1 cellular context compared by ENCODE assay signal in the genomic region with DNA sequence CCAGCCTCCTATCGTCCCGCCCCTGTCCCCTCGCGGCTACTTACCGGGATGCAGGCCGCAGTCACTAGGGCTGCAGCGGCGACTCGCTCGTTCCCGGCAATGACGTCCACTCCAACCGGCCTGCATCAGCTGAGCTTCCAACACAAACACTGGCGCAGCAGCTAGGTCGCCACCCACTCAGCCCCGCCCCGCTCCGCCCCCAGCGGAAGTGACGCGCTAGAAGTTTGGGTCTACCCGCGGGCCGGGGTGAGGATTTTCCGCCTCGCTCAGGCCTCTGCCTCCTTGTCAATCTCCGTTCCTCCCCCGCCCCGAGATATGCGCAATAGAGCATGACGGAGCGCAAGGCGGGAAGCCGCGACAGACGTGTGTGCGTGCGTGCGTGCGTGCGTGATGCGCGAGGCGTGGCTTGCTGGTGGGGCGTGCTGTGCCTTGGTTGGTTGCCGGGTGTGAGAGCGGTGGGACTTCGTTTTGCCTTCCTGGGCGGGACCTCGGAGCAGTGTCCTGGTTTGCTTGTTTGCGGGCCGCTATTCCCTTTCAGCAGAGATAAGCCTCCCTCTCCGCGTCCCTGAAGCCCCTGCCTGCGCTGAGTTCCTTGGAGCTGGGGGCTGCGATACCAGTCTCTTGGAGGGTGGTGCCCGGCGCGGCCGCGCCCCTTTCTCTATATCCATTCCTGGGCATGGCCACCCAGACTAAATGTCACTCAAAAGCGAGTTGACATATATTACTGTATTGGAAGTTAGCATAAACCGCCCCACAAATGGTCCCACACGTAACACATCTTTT.
TF ChIP-seq lines count a peak whose summit lies in the region.

TSS of gene PNPLA8 (minus strand) at position 151 of the 783 bp plus-strand sequence. CDS start 10,644 bp downstream, outside the sequence.

TF ChIP-seq in HEK293, 187 proteins besides CTCF, POLR2A, EP300 and RAD21 (continued from another document and continues in another):
- TF ChIP-seq ZNF473 (tag by site-specific recombination; IDR thresholded peaks at IDR 0.05) = no peak
- TF ChIP-seq ZNF596 (tag by site-specific recombination; IDR thresholded peaks at IDR 0.05) = no peak
- TF ChIP-seq, protein P1, sequence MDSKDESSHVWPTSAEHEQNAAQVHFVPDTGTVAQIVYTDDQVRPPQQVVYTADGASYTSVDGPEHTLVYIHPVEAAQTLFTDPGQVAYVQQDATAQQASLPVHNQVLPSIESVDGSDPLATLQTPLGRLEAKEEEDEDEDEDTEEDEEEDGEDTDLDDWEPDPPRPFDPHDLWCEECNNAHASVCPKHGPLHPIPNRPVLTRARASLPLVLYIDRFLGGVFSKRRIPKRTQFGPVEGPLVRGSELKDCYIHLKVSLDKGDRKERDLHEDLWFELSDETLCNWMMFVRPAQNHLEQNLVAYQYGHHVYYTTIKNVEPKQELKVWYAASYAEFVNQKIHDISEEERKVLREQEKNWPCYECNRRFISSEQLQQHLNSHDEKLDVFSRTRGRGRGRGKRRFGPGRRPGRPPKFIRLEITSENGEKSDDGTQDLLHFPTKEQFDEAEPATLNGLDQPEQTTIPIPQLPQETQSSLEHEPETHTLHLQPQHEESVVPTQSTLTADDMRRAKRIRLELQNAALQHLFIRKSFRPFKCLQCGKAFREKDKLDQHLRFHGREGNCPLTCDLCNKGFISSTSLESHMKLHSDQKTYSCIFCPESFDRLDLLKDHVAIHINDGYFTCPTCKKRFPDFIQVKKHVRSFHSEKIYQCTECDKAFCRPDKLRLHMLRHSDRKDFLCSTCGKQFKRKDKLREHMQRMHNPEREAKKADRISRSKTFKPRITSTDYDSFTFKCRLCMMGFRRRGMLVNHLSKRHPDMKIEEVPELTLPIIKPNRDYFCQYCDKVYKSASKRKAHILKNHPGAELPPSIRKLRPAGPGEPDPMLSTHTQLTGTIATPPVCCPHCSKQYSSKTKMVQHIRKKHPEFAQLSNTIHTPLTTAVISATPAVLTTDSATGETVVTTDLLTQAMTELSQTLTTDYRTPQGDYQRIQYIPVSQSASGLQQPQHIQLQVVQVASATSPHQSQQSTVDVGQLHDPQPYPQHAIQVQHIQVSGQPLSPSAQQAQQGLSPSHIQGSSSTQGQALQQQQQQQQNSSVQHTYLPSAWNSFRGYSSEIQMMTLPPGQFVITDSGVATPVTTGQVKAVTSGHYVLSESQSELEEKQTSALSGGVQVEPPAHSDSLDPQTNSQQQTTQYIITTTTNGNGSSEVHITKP (tag by site-specific recombination; IDR thresholded peaks at IDR 0.05) = 0 out of 2 replicates have a peak, but pooled peaks have one; percentile 21
- no peak for TF ChIP-seq ZSCAN23 (tag by site-specific recombination; IDR thresholded peaks at IDR 0.05)
- no peak for TF ChIP-seq ZSCAN18 (tag by site-specific recombination; IDR thresholded peaks at IDR 0.05)
- no peak for TF ChIP-seq ZNF37A (tag by site-specific recombination; IDR thresholded peaks at IDR 0.05)
- TF ChIP-seq GLI2 (tag by site-specific recombination; IDR thresholded peaks at IDR 0.05; ENCODE audit: borderline replicate concordance, low read depth) = no peak
- TF ChIP-seq ZBTB49 (tag by site-specific recombination; IDR thresholded peaks at IDR 0.05; ENCODE audit: low read depth) = no peak
- TF ChIP-seq ZNF114 (tag by site-specific recombination; IDR thresholded peaks at IDR 0.05) = no peak
- no peak for TF ChIP-seq ZNF76 (tag by site-specific recombination; IDR thresholded peaks at IDR 0.05; ENCODE audit: borderline replicate concordance, low read depth)
- peak; percentile 50 for TF ChIP-seq ZNF610 (tag by site-specific recombination; IDR thresholded peaks at IDR 0.05; ENCODE audit: borderline replicate concordance)
- TF ChIP-seq SP7 (tag by site-specific recombination; IDR thresholded peaks at IDR 0.05) = peak; percentile 74
- TF ChIP-seq, protein P2, sequence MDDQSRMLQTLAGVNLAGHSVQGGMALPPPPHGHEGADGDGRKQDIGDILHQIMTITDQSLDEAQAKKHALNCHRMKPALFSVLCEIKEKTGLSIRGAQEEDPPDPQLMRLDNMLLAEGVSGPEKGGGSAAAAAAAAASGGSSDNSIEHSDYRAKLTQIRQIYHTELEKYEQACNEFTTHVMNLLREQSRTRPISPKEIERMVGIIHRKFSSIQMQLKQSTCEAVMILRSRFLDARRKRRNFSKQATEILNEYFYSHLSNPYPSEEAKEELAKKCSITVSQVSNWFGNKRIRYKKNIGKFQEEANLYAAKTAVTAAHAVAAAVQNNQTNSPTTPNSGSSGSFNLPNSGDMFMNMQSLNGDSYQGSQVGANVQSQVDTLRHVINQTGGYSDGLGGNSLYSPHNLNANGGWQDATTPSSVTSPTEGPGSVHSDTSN (CRISPR knock-in tag; IDR thresholded peaks at IDR 0.05) = peak; percentile 94; the same call in 1 of the 2 replicates
- no peak for TF ChIP-seq ZBTB44 (tag by site-specific recombination; IDR thresholded peaks at IDR 0.05)
- no peak for TF ChIP-seq ZNF112 (tag by site-specific recombination; IDR thresholded peaks at IDR 0.05)
- TF ChIP-seq GFI1B (tag by site-specific recombination; IDR thresholded peaks at IDR 0.05) = no peak
- TF ChIP-seq ZNF521 (tag by site-specific recombination; IDR thresholded peaks at IDR 0.05) = no peak
- no peak for TF ChIP-seq ZNF175 (tag by site-specific recombination; IDR thresholded peaks at IDR 0.05)
- TF ChIP-seq EGR2 (tag by site-specific recombination; IDR thresholded peaks at IDR 0.05; ENCODE audit: low read depth) = peak; percentile 84
- TF ChIP-seq ZNF792 (tag by site-specific recombination; IDR thresholded peaks at IDR 0.05) = no peak
- TF ChIP-seq ZNF362 (tag by site-specific recombination; IDR thresholded peaks at IDR 0.05) = no peak
- no peak; the same call in 1 of the 2 replicates for TF ChIP-seq ZBTB8A (tag by site-specific recombination; IDR thresholded peaks at IDR 0.05)
- TF ChIP-seq SCRT1 (tag by site-specific recombination; IDR thresholded peaks at IDR 0.05; ENCODE audit: borderline replicate concordance) = no peak
- TF ChIP-seq ZNF202 (tag by site-specific recombination; IDR thresholded peaks at IDR 0.05; ENCODE audit: borderline replicate concordance) = no peak
- TF ChIP-seq ZNF624 (tag by site-specific recombination; IDR thresholded peaks at IDR 0.05) = no peak
- TF ChIP-seq ZNF140 (tag by site-specific recombination; IDR thresholded peaks at IDR 0.05) = no peak
- TF ChIP-seq, protein P3, sequence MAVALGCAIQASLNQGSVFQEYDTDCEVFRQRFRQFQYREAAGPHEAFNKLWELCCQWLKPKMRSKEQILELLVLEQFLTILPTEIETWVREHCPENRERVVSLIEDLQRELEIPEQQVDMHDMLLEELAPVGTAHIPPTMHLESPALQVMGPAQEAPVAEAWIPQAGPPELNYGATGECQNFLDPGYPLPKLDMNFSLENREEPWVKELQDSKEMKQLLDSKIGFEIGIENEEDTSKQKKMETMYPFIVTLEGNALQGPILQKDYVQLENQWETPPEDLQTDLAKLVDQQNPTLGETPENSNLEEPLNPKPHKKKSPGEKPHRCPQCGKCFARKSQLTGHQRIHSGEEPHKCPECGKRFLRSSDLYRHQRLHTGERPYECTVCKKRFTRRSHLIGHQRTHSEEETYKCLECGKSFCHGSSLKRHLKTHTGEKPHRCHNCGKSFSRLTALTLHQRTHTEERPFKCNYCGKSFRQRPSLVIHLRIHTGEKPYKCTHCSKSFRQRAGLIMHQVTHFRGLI (tag by site-specific recombination; IDR thresholded peaks at IDR 0.05) = peak; percentile 61; the same call in 1 of the 2 replicates
- no peak for TF ChIP-seq ZNF747 (tag by site-specific recombination; IDR thresholded peaks at IDR 0.05)
- TF ChIP-seq KLF10 (tag by site-specific recombination; IDR thresholded peaks at IDR 0.05) = peak; percentile 94
- no peak for TF ChIP-seq ZNF707 (tag by site-specific recombination; IDR thresholded peaks at IDR 0.05)
- TF ChIP-seq ZNF701 (tag by site-specific recombination; IDR thresholded peaks at IDR 0.05) = no peak
- TF ChIP-seq ZBTB17 (tag by site-specific recombination; IDR thresholded peaks at IDR 0.05) = peak; percentile 90
- 0 out of 2 replicates have a peak, but pooled peaks have one; percentile 40 for TF ChIP-seq ZBTB48 (tag by site-specific recombination; IDR thresholded peaks at IDR 0.05)
- TF ChIP-seq, protein P4, sequence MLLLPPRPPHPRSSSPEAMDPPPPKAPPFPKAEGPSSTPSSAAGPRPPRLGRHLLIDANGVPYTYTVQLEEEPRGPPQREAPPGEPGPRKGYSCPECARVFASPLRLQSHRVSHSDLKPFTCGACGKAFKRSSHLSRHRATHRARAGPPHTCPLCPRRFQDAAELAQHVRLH (tag by site-specific recombination; IDR thresholded peaks at IDR 0.05) = peak; percentile 91
- no peak for TF ChIP-seq ZNF292 (tag by site-specific recombination; IDR thresholded peaks at IDR 0.05; ENCODE audit: borderline replicate concordance, low read depth)
- TF ChIP-seq SP3 (tag by site-specific recombination; IDR thresholded peaks at IDR 0.05) = peak; percentile 99
- TF ChIP-seq, protein P5, sequence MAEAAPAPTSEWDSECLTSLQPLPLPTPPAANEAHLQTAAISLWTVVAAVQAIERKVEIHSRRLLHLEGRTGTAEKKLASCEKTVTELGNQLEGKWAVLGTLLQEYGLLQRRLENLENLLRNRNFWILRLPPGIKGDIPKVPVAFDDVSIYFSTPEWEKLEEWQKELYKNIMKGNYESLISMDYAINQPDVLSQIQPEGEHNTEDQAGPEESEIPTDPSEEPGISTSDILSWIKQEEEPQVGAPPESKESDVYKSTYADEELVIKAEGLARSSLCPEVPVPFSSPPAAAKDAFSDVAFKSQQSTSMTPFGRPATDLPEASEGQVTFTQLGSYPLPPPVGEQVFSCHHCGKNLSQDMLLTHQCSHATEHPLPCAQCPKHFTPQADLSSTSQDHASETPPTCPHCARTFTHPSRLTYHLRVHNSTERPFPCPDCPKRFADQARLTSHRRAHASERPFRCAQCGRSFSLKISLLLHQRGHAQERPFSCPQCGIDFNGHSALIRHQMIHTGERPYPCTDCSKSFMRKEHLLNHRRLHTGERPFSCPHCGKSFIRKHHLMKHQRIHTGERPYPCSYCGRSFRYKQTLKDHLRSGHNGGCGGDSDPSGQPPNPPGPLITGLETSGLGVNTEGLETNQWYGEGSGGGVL (tag by site-specific recombination; IDR thresholded peaks at IDR 0.05) = no peak
- TF ChIP-seq BCL11B (tag by site-specific recombination; IDR thresholded peaks at IDR 0.05; ENCODE audit: low read depth) = peak; percentile 71; the same call in 1 of the 2 replicates
- no peak for TF ChIP-seq GLI4 (tag by site-specific recombination; IDR thresholded peaks at IDR 0.05)
- TF ChIP-seq, protein P6, sequence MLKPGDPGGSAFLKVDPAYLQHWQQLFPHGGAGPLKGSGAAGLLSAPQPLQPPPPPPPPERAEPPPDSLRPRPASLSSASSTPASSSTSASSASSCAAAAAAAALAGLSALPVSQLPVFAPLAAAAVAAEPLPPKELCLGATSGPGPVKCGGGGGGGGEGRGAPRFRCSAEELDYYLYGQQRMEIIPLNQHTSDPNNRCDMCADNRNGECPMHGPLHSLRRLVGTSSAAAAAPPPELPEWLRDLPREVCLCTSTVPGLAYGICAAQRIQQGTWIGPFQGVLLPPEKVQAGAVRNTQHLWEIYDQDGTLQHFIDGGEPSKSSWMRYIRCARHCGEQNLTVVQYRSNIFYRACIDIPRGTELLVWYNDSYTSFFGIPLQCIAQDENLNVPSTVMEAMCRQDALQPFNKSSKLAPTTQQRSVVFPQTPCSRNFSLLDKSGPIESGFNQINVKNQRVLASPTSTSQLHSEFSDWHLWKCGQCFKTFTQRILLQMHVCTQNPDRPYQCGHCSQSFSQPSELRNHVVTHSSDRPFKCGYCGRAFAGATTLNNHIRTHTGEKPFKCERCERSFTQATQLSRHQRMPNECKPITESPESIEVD (tag by site-specific recombination; IDR thresholded peaks at IDR 0.05) = no peak
- no peak for TF ChIP-seq ZNF623 (tag by site-specific recombination; IDR thresholded peaks at IDR 0.05)
- peak; percentile 98 for TF ChIP-seq ZBTB1 (tag by site-specific recombination; IDR thresholded peaks at IDR 0.05)
- peak; percentile 40; the same call in 1 of the 2 replicates for TF ChIP-seq ZNF843 (tag by site-specific recombination; IDR thresholded peaks at IDR 0.05)
